ENCODE assay signal across 4 cellular contexts in the genomic region with DNA sequence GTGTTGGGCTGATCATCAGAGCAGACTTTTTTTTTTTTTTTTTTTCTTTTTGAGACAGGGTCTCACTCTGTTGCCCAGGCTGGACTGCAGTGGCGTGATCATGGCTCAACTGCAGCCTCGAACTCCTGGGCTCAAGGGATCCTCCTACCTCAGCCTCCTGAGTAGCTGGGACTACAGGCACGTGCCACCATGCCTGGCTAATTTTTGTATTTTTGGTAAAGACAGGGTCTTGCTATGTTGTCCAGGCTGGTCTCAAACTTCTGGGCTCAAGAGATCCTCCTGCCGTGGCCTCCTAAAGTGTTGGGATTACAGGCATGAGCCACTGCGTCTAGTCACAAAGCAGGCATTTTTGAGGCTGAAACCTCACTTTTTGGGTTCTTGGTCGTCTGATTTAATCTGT.
TF ChIP-seq lines count a peak whose summit lies in the region.

No MANE protein-coding gene starts in this region.

TF ChIP-seq in HEK293, 187 proteins besides CTCF, POLR2A, EP300 and RAD21:
- TF ChIP-seq ZNF121 (tag by site-specific recombination; IDR thresholded peaks at IDR 0.05) = peak; percentile 98

TF ChIP-seq in WTC11, 78 proteins besides CTCF, POLR2A, EP300 and RAD21:
- TF ChIP-seq ZNF121 (CRISPR knock-in tag; IDR thresholded peaks at IDR 0.05) = peak; percentile 82

TF ChIP-seq in K562, 482 proteins besides CTCF, POLR2A, EP300 and RAD21:
- TF ChIP-seq BCOR (IDR thresholded peaks at IDR 0.05) (0 out of 2 replicates have a peak, but pooled peaks have one; percentile 13), ZNF121 (CRISPR knock-in tag; conservative IDR thresholded peaks at IDR 0.05) (peak; percentile 94)

TF ChIP-seq in HepG2, 621 proteins besides CTCF, POLR2A, EP300 and RAD21:
- TF ChIP-seq ZNF121 (CRISPR knock-in tag; IDR thresholded peaks at IDR 0.05) = peak; percentile 72
